In genomic region chr19:49301165-49301865, GRCh38 we compare ENCODE assay signal across 1 cellular context.
TF ChIP-seq lines count a peak whose summit lies in the region.

No MANE protein-coding gene starts in this region.

TF ChIP-seq in K562, 482 proteins besides CTCF, POLR2A, EP300 and RAD21 (continued from another document):
- TF ChIP-seq ZNF318 (IDR thresholded peaks at IDR 0.05; ENCODE audit: borderline replicate concordance in 1 of 2, low read depth in 1 of 2): no peak
- no peak for TF ChIP-seq RFX5 (IDR thresholded peaks at IDR 0.05; ENCODE audit: low read depth, low read length)
- TF ChIP-seq KLF16 (IDR thresholded peaks at IDR 0.05): peak; percentile 60; the same call in 1 of the 2 replicates
- no peak for TF ChIP-seq MCM3 (IDR thresholded peaks at IDR 0.05)
- TF ChIP-seq BHLHE40 (IDR thresholded peaks at IDR 0.05; ENCODE audit: low read length): peak; percentile 49; the same call in 1 of the 2 replicates
- TF ChIP-seq MED1 (CRISPR knock-in tag; IDR thresholded peaks at IDR 0.05; ENCODE audit: borderline replicate concordance): no peak
- TF ChIP-seq CBX1 (IDR thresholded peaks at IDR 0.05; ENCODE audit: low read depth): no peak
- no peak for TF ChIP-seq SMAD2 (IDR thresholded peaks at IDR 0.05; ENCODE audit: low read depth, low read length)
- TF ChIP-seq ZNF740 (CRISPR knock-in tag; IDR thresholded peaks at IDR 0.05): no peak
- TF ChIP-seq ZNF740 (tag; IDR thresholded peaks at IDR 0.05): no peak
- no peak for TF ChIP-seq ZNF707 (CRISPR knock-in tag; conservative IDR thresholded peaks at IDR 0.05)
- TF ChIP-seq TAL1 (IDR thresholded peaks at IDR 0.05): no peak
- no peak for TF ChIP-seq FOXA1 (IDR thresholded peaks at IDR 0.05; ENCODE audit: borderline replicate concordance)
- 0 out of 2 replicates have a peak, but pooled peaks have one; percentile 53 for TF ChIP-seq MTA3 (IDR thresholded peaks at IDR 0.05; ENCODE audit: borderline replicate concordance)
- TF ChIP-seq NEUROD1 (IDR thresholded peaks at IDR 0.05; ENCODE audit: borderline replicate concordance, low read depth, low read length, partially characterized antibody): peak; percentile 16
- no peak for TF ChIP-seq DMBX1 (CRISPR knock-in tag; IDR thresholded peaks at IDR 0.05; ENCODE audit: borderline replicate concordance)
- TF ChIP-seq SMC3 (conservative IDR thresholded peaks at IDR 0.05; ENCODE audit: insufficient read depth, low read depth, low read length): peak; percentile 74
- TF ChIP-seq ATF3 (IDR thresholded peaks at IDR 0.05): no peak
- TF ChIP-seq ATF3 (CRISPR knock-in tag; conservative IDR thresholded peaks at IDR 0.05): 0 out of 2 replicates have a peak, but pooled peaks have one; percentile 35
- 0 out of 2 replicates have a peak, but pooled peaks have one; percentile 11 for TF ChIP-seq ARID1B (IDR thresholded peaks at IDR 0.05)
